In genomic region chr13:25165664-25166063, GRCh38 we compare ENCODE assay signal across 14 cellular contexts. TPM values are rescaled to one million over a fixed set of nuclear protein-coding genes. Genes with fewer than 3 reads are reported as not detected.
"Had no signal": no experiment of that assay in that cellular context is flagged by ENCODE, and none has a peak within 500 bp of the region (broad histone marks: within the 10 kb centered on the region; RNA-seq: fewer than 3 reads in every experiment).

No MANE protein-coding gene starts in this region.

- H3K27me3 ChIP-seq: testis had no signal

- DNase-seq: activated B cell treated with CpG ODN at 0.5 μM for 24 hours; activated CD4-positive, alpha-beta memory T cell treated with anti-CD3 and anti-CD28 coated beads, Interleukin-2, amount 10 ng/mL, durations not matched to agents 7 days and 5 days; activated CD4-positive, alpha-beta T cell treated with anti-CD3 and anti-CD28 coated beads for 48 hours; activated CD8-positive, alpha-beta memory T cell treated with anti-CD3 and anti-CD28 coated beads, Interleukin-2, amount 10 ng/mL, durations not matched to agents 7 days and 5 days; amniotic stem cell; colonic mucosa; gastrocnemius medialis; kidney; left lung; nephron progenitor cell; right cardiac atrium; testis had no signal

- H3K9me3 ChIP-seq: colonic mucosa, gastrocnemius medialis, left lung, prostate gland, testis had no signal

- H3K4me3 ChIP-seq: colonic mucosa, gastrocnemius medialis, left lung, prostate gland, testis had no signal

- H3K27ac ChIP-seq: colonic mucosa, gastrocnemius medialis, left lung, prostate gland, testis had no signal

- H3K36me3 ChIP-seq: colonic mucosa, gastrocnemius medialis, left lung, prostate gland had no signal

RNA-seq across cellular contexts. Expression of gene AMER2, which starts 6.4 kb away (rescaled TPM):
- polyA plus RNA-seq: esophagus, right cardiac atrium had no signal
